ENCODE assay signal across 1 cellular context in the genomic region with DNA sequence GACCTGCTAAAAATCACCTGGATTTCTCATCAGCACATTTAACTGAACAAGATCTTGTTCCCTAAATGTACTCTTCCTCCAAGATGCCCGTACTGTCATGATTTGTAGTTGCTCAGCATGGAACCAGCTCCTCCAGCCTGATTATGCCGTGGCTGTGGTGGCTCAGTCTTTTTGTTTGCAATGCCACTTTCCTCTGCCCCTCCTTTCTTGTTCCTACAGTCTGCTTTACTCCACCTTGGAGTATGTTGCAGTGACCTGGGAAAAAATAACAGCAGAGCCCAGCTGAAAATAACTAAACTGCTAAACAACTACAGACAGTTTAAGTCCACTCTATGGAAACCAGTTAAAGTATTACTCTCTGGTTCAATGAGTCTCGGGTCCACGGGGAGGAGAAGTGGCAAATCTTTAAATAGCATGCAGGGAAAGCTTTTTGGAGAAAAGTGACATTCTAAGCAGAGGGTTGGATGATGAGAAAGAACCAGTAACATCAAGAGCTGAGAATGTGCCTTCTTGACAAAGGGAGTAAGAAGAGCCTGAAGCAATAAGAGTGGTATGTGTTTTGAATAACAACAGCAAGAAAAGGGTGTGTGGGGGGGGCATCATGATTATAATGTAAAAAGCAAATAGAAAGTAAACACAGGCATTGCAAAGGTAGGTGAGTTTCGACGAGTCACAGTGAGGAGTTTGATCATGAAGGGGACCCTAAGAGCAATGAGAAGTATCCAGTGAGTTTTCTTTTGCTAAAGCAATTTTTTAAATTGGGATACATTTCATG.
TF ChIP-seq lines count a peak whose summit lies in the region.

No MANE protein-coding gene starts in this region.

TF ChIP-seq in H1, 55 proteins besides CTCF, POLR2A, EP300 and RAD21:
- TF ChIP-seq SUZ12 (IDR thresholded peaks at IDR 0.05; ENCODE audit: low read length) (no peak), JUND (IDR thresholded peaks at IDR 0.05; ENCODE audit: low read length) (no peak; the same call in 1 of the 2 replicates), TEAD4 (IDR thresholded peaks at IDR 0.05; ENCODE audit: low read depth, low read length) (peak; percentile 37; the same call in 1 of the 2 replicates), TAF1 (IDR thresholded peaks at IDR 0.05; ENCODE audit: low read depth, low read length) (peak; percentile 50; the same call in 1 of the 2 replicates), POLR2AphosphoS5 (IDR thresholded peaks at IDR 0.05; ENCODE audit: low read depth, low read length) (no peak), TBP (IDR thresholded peaks at IDR 0.05; ENCODE audit: low read depth, low read length) (0 out of 2 replicates have a peak, but pooled peaks have one; percentile 50), RXRA (IDR thresholded peaks at IDR 0.05; ENCODE audit: insufficient read depth, low read depth, low read length) (no peak), NANOG (IDR thresholded peaks at IDR 0.05; ENCODE audit: insufficient read depth, low read depth, low read length, poor library complexity, severe bottlenecking) (no peak), CBX5 (IDR thresholded peaks at IDR 0.05; ENCODE audit: low read depth, low read length) (no peak), EGR1 (IDR thresholded peaks at IDR 0.05; ENCODE audit: borderline replicate concordance, low read depth, low read length) (no peak), HDAC6 (IDR thresholded peaks at IDR 0.05; ENCODE audit: low read depth, low read length) (no peak), SAP30 (IDR thresholded peaks at IDR 0.05; ENCODE audit: insufficient read depth, insufficient replicate concordance, low read length) (no peak), SP1 (IDR thresholded peaks at IDR 0.05; ENCODE audit: low read depth, low read length) (peak; percentile 79), POU5F1 (IDR thresholded peaks at IDR 0.05; ENCODE audit: low read depth, low read length) (peak; percentile 67), RFX5 (IDR thresholded peaks at IDR 0.05; ENCODE audit: borderline replicate concordance, low read depth, low read length) (no peak), BCL11A (IDR thresholded peaks at IDR 0.05; ENCODE audit: low read depth in 2 of 2, low read length in 2 of 2) (no peak), SIX5 (IDR thresholded peaks at IDR 0.05; ENCODE audit: low read depth, low read length) (no peak), SRF (IDR thresholded peaks at IDR 0.05; ENCODE audit: low read depth, low read length) (no peak), CEBPB (IDR thresholded peaks at IDR 0.05; ENCODE audit: low read depth, low read length) (peak; percentile 39), ZNF274 (IDR thresholded peaks at IDR 0.05; ENCODE audit: borderline replicate concordance, extremely low read depth, low read length) (no peak), SIN3A (conservative IDR thresholded peaks at IDR 0.05 in 1 of 2, IDR thresholded peaks at IDR 0.05 in 1 of 2; ENCODE audit: low read depth in 1 of 2, low read length in 2 of 2) (no peak), YY1 (IDR thresholded peaks at IDR 0.05; ENCODE audit: low read depth, low read length) (no peak), CHD2 (IDR thresholded peaks at IDR 0.05; ENCODE audit: low read length) (peak; percentile 20; the same call in 1 of the 2 replicates), FOSL1 (IDR thresholded peaks at IDR 0.05; ENCODE audit: insufficient read depth, low read depth, low read length) (no peak), KDM4A (IDR thresholded peaks at IDR 0.05; ENCODE audit: low read depth, low read length, severe bottlenecking) (no peak), GABPA (IDR thresholded peaks at IDR 0.05; ENCODE audit: borderline replicate concordance, insufficient read depth, low read length) (no peak), TCF12 (IDR thresholded peaks at IDR 0.05; ENCODE audit: low read depth, low read length) (no peak), GTF2F1 (IDR thresholded peaks at IDR 0.05; ENCODE audit: borderline replicate concordance, low read depth, low read length) (no peak), CBX8 (IDR thresholded peaks at IDR 0.05; ENCODE audit: borderline replicate concordance, low read depth, low read length) (no peak), CHD1 (IDR thresholded peaks at IDR 0.05; ENCODE audit: low read depth, low read length) (no peak), ASH2L (IDR thresholded peaks at IDR 0.05; ENCODE audit: low read length) (peak; percentile 94), NRF1 (IDR thresholded peaks at IDR 0.05; ENCODE audit: low read depth, low read length) (no peak), MAFK (IDR thresholded peaks at IDR 0.05; ENCODE audit: low read depth, low read length) (no peak), BACH1 (IDR thresholded peaks at IDR 0.05; ENCODE audit: low read length) (no peak), RBBP5 (IDR thresholded peaks at IDR 0.05; ENCODE audit: borderline replicate concordance, low read depth, low read length) (peak; percentile 76; the same call in 1 of the 2 replicates), HDAC2 (IDR thresholded peaks at IDR 0.05; ENCODE audit: borderline replicate concordance in 1 of 2, low read depth in 2 of 2, low read length in 2 of 2) (no peak)
- TF ChIP-seq, protein P1, sequence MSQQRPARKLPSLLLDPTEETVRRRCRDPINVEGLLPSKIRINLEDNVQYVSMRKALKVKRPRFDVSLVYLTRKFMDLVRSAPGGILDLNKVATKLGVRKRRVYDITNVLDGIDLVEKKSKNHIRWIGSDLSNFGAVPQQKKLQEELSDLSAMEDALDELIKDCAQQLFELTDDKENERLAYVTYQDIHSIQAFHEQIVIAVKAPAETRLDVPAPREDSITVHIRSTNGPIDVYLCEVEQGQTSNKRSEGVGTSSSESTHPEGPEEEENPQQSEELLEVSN (IDR thresholded peaks at IDR 0.05) = no peak
- TF ChIP-seq, protein P2, sequence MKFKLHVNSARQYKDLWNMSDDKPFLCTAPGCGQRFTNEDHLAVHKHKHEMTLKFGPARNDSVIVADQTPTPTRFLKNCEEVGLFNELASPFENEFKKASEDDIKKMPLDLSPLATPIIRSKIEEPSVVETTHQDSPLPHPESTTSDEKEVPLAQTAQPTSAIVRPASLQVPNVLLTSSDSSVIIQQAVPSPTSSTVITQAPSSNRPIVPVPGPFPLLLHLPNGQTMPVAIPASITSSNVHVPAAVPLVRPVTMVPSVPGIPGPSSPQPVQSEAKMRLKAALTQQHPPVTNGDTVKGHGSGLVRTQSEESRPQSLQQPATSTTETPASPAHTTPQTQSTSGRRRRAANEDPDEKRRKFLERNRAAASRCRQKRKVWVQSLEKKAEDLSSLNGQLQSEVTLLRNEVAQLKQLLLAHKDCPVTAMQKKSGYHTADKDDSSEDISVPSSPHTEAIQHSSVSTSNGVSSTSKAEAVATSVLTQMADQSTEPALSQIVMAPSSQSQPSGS (IDR thresholded peaks at IDR 0.05; ENCODE audit: low read length) = no peak
- TF ChIP-seq, protein P3, sequence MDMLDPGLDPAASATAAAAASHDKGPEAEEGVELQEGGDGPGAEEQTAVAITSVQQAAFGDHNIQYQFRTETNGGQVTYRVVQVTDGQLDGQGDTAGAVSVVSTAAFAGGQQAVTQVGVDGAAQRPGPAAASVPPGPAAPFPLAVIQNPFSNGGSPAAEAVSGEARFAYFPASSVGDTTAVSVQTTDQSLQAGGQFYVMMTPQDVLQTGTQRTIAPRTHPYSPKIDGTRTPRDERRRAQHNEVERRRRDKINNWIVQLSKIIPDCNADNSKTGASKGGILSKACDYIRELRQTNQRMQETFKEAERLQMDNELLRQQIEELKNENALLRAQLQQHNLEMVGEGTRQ (IDR thresholded peaks at IDR 0.05; ENCODE audit: low read length) = no peak
- TF ChIP-seq, protein P4, sequence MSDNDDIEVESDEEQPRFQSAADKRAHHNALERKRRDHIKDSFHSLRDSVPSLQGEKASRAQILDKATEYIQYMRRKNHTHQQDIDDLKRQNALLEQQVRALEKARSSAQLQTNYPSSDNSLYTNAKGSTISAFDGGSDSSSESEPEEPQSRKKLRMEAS (IDR thresholded peaks at IDR 0.05) = no peak
- TF ChIP-seq, protein P5, sequence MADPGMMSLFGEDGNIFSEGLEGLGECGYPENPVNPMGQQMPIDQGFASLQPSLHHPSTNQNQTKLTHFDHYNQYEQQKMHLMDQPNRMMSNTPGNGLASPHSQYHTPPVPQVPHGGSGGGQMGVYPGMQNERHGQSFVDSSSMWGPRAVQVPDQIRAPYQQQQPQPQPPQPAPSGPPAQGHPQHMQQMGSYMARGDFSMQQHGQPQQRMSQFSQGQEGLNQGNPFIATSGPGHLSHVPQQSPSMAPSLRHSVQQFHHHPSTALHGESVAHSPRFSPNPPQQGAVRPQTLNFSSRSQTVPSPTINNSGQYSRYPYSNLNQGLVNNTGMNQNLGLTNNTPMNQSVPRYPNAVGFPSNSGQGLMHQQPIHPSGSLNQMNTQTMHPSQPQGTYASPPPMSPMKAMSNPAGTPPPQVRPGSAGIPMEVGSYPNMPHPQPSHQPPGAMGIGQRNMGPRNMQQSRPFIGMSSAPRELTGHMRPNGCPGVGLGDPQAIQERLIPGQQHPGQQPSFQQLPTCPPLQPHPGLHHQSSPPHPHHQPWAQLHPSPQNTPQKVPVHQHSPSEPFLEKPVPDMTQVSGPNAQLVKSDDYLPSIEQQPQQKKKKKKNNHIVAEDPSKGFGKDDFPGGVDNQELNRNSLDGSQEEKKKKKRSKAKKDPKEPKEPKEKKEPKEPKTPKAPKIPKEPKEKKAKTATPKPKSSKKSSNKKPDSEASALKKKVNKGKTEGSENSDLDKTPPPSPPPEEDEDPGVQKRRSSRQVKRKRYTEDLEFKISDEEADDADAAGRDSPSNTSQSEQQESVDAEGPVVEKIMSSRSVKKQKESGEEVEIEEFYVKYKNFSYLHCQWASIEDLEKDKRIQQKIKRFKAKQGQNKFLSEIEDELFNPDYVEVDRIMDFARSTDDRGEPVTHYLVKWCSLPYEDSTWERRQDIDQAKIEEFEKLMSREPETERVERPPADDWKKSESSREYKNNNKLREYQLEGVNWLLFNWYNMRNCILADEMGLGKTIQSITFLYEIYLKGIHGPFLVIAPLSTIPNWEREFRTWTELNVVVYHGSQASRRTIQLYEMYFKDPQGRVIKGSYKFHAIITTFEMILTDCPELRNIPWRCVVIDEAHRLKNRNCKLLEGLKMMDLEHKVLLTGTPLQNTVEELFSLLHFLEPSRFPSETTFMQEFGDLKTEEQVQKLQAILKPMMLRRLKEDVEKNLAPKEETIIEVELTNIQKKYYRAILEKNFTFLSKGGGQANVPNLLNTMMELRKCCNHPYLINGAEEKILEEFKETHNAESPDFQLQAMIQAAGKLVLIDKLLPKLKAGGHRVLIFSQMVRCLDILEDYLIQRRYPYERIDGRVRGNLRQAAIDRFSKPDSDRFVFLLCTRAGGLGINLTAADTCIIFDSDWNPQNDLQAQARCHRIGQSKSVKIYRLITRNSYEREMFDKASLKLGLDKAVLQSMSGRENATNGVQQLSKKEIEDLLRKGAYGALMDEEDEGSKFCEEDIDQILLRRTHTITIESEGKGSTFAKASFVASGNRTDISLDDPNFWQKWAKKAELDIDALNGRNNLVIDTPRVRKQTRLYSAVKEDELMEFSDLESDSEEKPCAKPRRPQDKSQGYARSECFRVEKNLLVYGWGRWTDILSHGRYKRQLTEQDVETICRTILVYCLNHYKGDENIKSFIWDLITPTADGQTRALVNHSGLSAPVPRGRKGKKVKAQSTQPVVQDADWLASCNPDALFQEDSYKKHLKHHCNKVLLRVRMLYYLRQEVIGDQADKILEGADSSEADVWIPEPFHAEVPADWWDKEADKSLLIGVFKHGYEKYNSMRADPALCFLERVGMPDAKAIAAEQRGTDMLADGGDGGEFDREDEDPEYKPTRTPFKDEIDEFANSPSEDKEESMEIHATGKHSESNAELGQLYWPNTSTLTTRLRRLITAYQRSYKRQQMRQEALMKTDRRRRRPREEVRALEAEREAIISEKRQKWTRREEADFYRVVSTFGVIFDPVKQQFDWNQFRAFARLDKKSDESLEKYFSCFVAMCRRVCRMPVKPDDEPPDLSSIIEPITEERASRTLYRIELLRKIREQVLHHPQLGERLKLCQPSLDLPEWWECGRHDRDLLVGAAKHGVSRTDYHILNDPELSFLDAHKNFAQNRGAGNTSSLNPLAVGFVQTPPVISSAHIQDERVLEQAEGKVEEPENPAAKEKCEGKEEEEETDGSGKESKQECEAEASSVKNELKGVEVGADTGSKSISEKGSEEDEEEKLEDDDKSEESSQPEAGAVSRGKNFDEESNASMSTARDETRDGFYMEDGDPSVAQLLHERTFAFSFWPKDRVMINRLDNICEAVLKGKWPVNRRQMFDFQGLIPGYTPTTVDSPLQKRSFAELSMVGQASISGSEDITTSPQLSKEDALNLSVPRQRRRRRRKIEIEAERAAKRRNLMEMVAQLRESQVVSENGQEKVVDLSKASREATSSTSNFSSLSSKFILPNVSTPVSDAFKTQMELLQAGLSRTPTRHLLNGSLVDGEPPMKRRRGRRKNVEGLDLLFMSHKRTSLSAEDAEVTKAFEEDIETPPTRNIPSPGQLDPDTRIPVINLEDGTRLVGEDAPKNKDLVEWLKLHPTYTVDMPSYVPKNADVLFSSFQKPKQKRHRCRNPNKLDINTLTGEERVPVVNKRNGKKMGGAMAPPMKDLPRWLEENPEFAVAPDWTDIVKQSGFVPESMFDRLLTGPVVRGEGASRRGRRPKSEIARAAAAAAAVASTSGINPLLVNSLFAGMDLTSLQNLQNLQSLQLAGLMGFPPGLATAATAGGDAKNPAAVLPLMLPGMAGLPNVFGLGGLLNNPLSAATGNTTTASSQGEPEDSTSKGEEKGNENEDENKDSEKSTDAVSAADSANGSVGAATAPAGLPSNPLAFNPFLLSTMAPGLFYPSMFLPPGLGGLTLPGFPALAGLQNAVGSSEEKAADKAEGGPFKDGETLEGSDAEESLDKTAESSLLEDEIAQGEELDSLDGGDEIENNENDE (IDR thresholded peaks at IDR 0.05; ENCODE audit: insufficient replicate concordance, low read length) = peak; percentile 77
- TF ChIP-seq, protein P6, sequence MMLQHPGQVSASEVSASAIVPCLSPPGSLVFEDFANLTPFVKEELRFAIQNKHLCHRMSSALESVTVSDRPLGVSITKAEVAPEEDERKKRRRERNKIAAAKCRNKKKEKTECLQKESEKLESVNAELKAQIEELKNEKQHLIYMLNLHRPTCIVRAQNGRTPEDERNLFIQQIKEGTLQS (IDR thresholded peaks at IDR 0.05; ENCODE audit: insufficient read depth, low read depth, low read length) = no peak
